ENCODE assay signal across 8 cellular contexts in genomic region chrX:130110379-130111219, GRCh38. TPM values are rescaled to one million over a fixed set of nuclear protein-coding genes. Genes with fewer than 3 reads are reported as not detected.
DNase-seq lines count a peak whose midpoint lies in the region; ATAC-seq and TF ChIP-seq lines count a peak whose summit lies in the region.

Gene ELF4 (minus strand): TSS chrX:130110497. CDS start chrX:130081330, 29,167 bp downstream.

- peak; percentile 84 for DNase-seq in GM03348 (ENCODE audit: low spot score)
- no peak for DNase-seq in H9
- DNase-seq in NCI-H2227 treated with DMSO at 0.1 percent for 48 hours (lab: John Stamatoyannopoulos, UW) = peak; percentile 37
- DNase-seq in activated CD4-positive, alpha-beta memory T cell treated with anti-CD3 and anti-CD28 coated beads, Interleukin-2, amount 10 ng/mL, durations not matched to agents 7 days and 5 days = peak; percentile 57
- DNase-seq in endodermal cell = peak; percentile 68
- peak in 1 of 2 donors; percentile 71 for DNase-seq in tibial artery

- intact Hi-C loops in tibial artery (cut with DNase I; ENCODE audit: low total_unique reads) = loop anchor here (5.0 kb wide), 1 partner anchor 67 kb away; no protein-coding TSS in a partner anchor

- H3K4me1 Mint-ChIP-seq in H9 = peaks cover 3 to 28% of the 10 kb centered on the region in 2 experiments
- H3K4me1 Mint-ChIP-seq in activated CD4-positive, alpha-beta memory T cell treated with anti-CD3 and anti-CD28 coated beads, Interleukin-2, amount 10 ng/mL, durations not matched to agents 7 days and 5 days = peaks cover 45% of the 10 kb centered on the region
- H3K4me1 Mint-ChIP-seq in endodermal cell = peaks cover 7% of the 10 kb centered on the region

- H3K23me2 ChIP-seq in H9 (ENCODE audit: insufficient read length, low read depth, low read length, poor library complexity, severe bottlenecking) = no peaks in the 10 kb centered on the region

- no peak within 1 kb of the TSS for H3K18ac ChIP-seq in H9 (ENCODE audit: insufficient read length, low read depth, low read length)

- H3K4me2 ChIP-seq in H9 (ENCODE audit: insufficient read depth, insufficient read length, low read length) = peak within 1 kb of the TSS; percentile 38

- no peak for TF ChIP-seq CTCF in H9 (conservative IDR thresholded peaks at IDR 0.05)
- TF ChIP-seq CTCF in endodermal cell (conservative IDR thresholded peaks at IDR 0.05) = no peak
- no peak for TF ChIP-seq CTCF in tibial artery (IDR thresholded peaks at IDR 0.05)

- no peaks in the 10 kb centered on the region for H3K79me1 ChIP-seq in H9 (ENCODE audit: insufficient read depth, low read depth, low read length, poor library complexity, severe bottlenecking)

- H3K4me1 ChIP-seq in H9 (ENCODE audit: insufficient read depth, low read length) (no peaks in the 10 kb centered on the region), endodermal cell (ENCODE audit: control insufficient read depth, insufficient read depth, low read length) (no peaks in the 10 kb centered on the region), mucosa of rectum (ENCODE audit: control insufficient read depth in 2 of 2, insufficient read depth in 2 of 2, low read length in 2 of 2) (peaks cover 12 to 20% of the 10 kb centered on the region in 2 donors), tibial artery (peaks cover 0 to 43% (median 18%) of the 10 kb centered on the region in 4 donors)

- H4K8ac ChIP-seq in H9 (replicated peaks; ENCODE audit: insufficient read length, low read depth, low read length) = no peak within 1 kb of the TSS

- CTCF ChIA-PET in activated CD4-positive, alpha-beta memory T cell treated with anti-CD3 and anti-CD28 coated beads, Interleukin-2, amount 10 ng/mL, durations not matched to agents 7 days and 5 days (lab: Charles Lee) = interaction anchor here (0.6 to 1.4 kb wide), 3 partner anchors 27 to 30 kb away, joined by 3 to 7 read pairs (median 4); no protein-coding TSS in a partner anchor

- H2BK15ac ChIP-seq in H9 (ENCODE audit: low read depth, low read length) = no peak within 1 kb of the TSS

- no peak within 1 kb of the TSS for H2BK5ac ChIP-seq in H9 (ENCODE audit: insufficient read length, low read length)

- peak within 1 kb of the TSS; percentile 38 to 82 for H3K4me3 Mint-ChIP-seq in H9
- peak within 1 kb of the TSS; percentile 95 for H3K4me3 Mint-ChIP-seq in activated CD4-positive, alpha-beta memory T cell treated with anti-CD3 and anti-CD28 coated beads, Interleukin-2, amount 10 ng/mL, durations not matched to agents 7 days and 5 days
- H3K4me3 Mint-ChIP-seq in endodermal cell = peak within 1 kb of the TSS; percentile 51

- H3K14ac ChIP-seq in H9 (ENCODE audit: insufficient read depth, low read length) = no peak within 1 kb of the TSS

- H2AK5ac ChIP-seq in H9 (ENCODE audit: insufficient read length, low read length) = no peak within 1 kb of the TSS

- H3K27ac Mint-ChIP-seq in H9 = no peak within 1 kb of the TSS
- H3K27ac Mint-ChIP-seq in activated CD4-positive, alpha-beta memory T cell treated with anti-CD3 and anti-CD28 coated beads, Interleukin-2, amount 10 ng/mL, durations not matched to agents 7 days and 5 days = peak within 1 kb of the TSS; percentile 90
- H3K27ac Mint-ChIP-seq in endodermal cell = no peak within 1 kb of the TSS

- H3K79me2 ChIP-seq in H9 (ENCODE audit: insufficient read depth, low read length) = no peaks in the 10 kb centered on the region

- H3K4ac ChIP-seq in H9 (ENCODE audit: low read depth, low read length) = no peak within 1 kb of the TSS

- peaks cover 76% of the 10 kb centered on the region for H3K27me3 Mint-ChIP-seq in H9 (ENCODE audit: low read depth)
- H3K27me3 Mint-ChIP-seq in activated CD4-positive, alpha-beta memory T cell treated with anti-CD3 and anti-CD28 coated beads, Interleukin-2, amount 10 ng/mL, durations not matched to agents 7 days and 5 days = no peaks in the 10 kb centered on the region
- H3K27me3 Mint-ChIP-seq in endodermal cell (ENCODE audit: insufficient read depth) = peaks cover 73% of the 10 kb centered on the region

- H3K4me3 ChIP-seq in endodermal cell (ENCODE audit: low read length) (no peak within 1 kb of the TSS), mucosa of rectum (ENCODE audit: low read length in 2 of 2) (peak within 1 kb of the TSS; percentile 76 to 78), tibial artery (peak within 1 kb of the TSS; percentile 84 to 90)

- H3K36me3 Mint-ChIP-seq in H9 (ENCODE audit: insufficient read depth in 1 of 3, low read depth in 3 of 3) = peaks cover 0 to 2% (median 0%) of the 10 kb centered on the region in 3 experiments; a peak in 1 of 7 replicates
- peaks cover 17% of the 10 kb centered on the region for H3K36me3 Mint-ChIP-seq in activated CD4-positive, alpha-beta memory T cell treated with anti-CD3 and anti-CD28 coated beads, Interleukin-2, amount 10 ng/mL, durations not matched to agents 7 days and 5 days (ENCODE audit: low read depth)
- no peaks in the 10 kb centered on the region for H3K36me3 Mint-ChIP-seq in endodermal cell (ENCODE audit: low read depth)

- H3K23ac ChIP-seq in H9 (ENCODE audit: insufficient read length, low read depth, low read length) = no peak within 1 kb of the TSS

- POLR2A ChIA-PET in activated CD4-positive, alpha-beta memory T cell treated with anti-CD3 and anti-CD28 coated beads, Interleukin-2, amount 10 ng/mL, durations not matched to agents 7 days and 5 days (lab: Charles Lee) = interaction anchor here (0.8 to 5.4 kb wide), 8 partner anchors 9 to 61 kb away, joined by 3 to 59 read pairs (median 8); partner anchors contain the start of gene RAB33A

- H2BK20ac ChIP-seq in H9 (ENCODE audit: low read depth, low read length, poor library complexity, severe bottlenecking) = no peak within 1 kb of the TSS

- no CpG with 5 or more reads among the region's 123 CpGs for WGBS in H9 (ENCODE audit: extremely low coverage, insufficient read length, low lambda C conversion rate)
- WGBS in endodermal cell (ENCODE audit: insufficient coverage in 1 of 2, insufficient read length in 1 of 2), 2 experiments = 0 to 1% methylated on average over 2 to 37 of the region's 123 CpGs

- no peak within 1 kb of the TSS for H4K91ac ChIP-seq in H9 (ENCODE audit: insufficient read length, low read depth, low read length)

- H3K9ac ChIP-seq in H9 (ENCODE audit: extremely low read depth, insufficient read length, low read length) = no peak within 1 kb of the TSS
- H3K9ac ChIP-seq in endodermal cell (ENCODE audit: extremely low read depth, low read length, poor library complexity, severe bottlenecking) = no peak within 1 kb of the TSS
- H3K9ac ChIP-seq in mucosa of rectum (ENCODE audit: low read depth in 1 of 2, low read length in 2 of 2) = peak within 1 kb of the TSS; percentile 74 to 83

- no peak within 1 kb of the TSS for H3K56ac ChIP-seq in H9 (ENCODE audit: insufficient read length, low read depth, low read length)

- H2BK120ac ChIP-seq in H9 (ENCODE audit: low read depth, low read length, poor library complexity, severe bottlenecking) = no peak within 1 kb of the TSS

- H4K20me1 ChIP-seq in H9 (ENCODE audit: control insufficient read depth, insufficient read depth, insufficient read length) = no peaks in the 10 kb centered on the region

- H4K5ac ChIP-seq in H9 (ENCODE audit: insufficient read length, low read depth, low read length) = no peak within 1 kb of the TSS

- H3K9me3 Mint-ChIP-seq in H9 = peaks cover 0 to 64% of the 10 kb centered on the region in 2 experiments; a peak in 3 of 5 replicates
- no peaks in the 10 kb centered on the region for H3K9me3 Mint-ChIP-seq in activated CD4-positive, alpha-beta memory T cell treated with anti-CD3 and anti-CD28 coated beads, Interleukin-2, amount 10 ng/mL, durations not matched to agents 7 days and 5 days
- peaks cover 45% of the 10 kb centered on the region for H3K9me3 Mint-ChIP-seq in endodermal cell

- H3K9me3 ChIP-seq in H9 (ENCODE audit: control insufficient read depth, low read depth, low read length) = peaks cover 20% of the 10 kb centered on the region
- no peaks in the 10 kb centered on the region for H3K9me3 ChIP-seq in endodermal cell (ENCODE audit: control insufficient read depth, low read length)
- H3K9me3 ChIP-seq in mucosa of rectum (ENCODE audit: control insufficient read depth in 2 of 2, low read length in 2 of 2) = no peaks in the 10 kb centered on the region
- no peaks in the 10 kb centered on the region for H3K9me3 ChIP-seq in tibial artery

- no peak within 1 kb of the TSS for H2AFZ ChIP-seq in H9 (ENCODE audit: low read length)

- H2BK12ac ChIP-seq in H9 (ENCODE audit: insufficient read length, low read depth, low read length) = no peak within 1 kb of the TSS

- peaks cover 21% of the 10 kb centered on the region; the same call in 1 of the 2 replicates for H3K27me3 ChIP-seq in H9 (ENCODE audit: insufficient read depth, low read length)
- peaks cover 30% of the 10 kb centered on the region for H3K27me3 ChIP-seq in endodermal cell (ENCODE audit: control insufficient read depth, insufficient read depth, low read length, poor library complexity, severe bottlenecking)
- H3K27me3 ChIP-seq in mucosa of rectum (ENCODE audit: control insufficient read depth in 2 of 2, insufficient read depth in 2 of 2, low read length in 2 of 2) = no peaks in the 10 kb centered on the region
- H3K27me3 ChIP-seq in tibial artery = no peaks in the 10 kb centered on the region

- H3K36me3 ChIP-seq in endodermal cell (ENCODE audit: control insufficient read depth, insufficient read depth, low read length) (no peaks in the 10 kb centered on the region), mucosa of rectum (ENCODE audit: control insufficient read depth in 2 of 2, insufficient read depth in 2 of 2, low read length in 2 of 2) (no peaks in the 10 kb centered on the region), tibial artery (no peaks in the 10 kb centered on the region)

- H3K27ac ChIP-seq in H9 (ENCODE audit: insufficient read length, low read depth, low read length) = no peak within 1 kb of the TSS
- H3K27ac ChIP-seq in endodermal cell (ENCODE audit: low read depth, low read length) = no peak within 1 kb of the TSS
- H3K27ac ChIP-seq in mucosa of rectum (ENCODE audit: low read depth in 2 of 2, low read length in 2 of 2) = peak within 1 kb of the TSS; percentile 89 to 95
- peak within 1 kb of the TSS; percentile 96 to 98 for H3K27ac ChIP-seq in tibial artery

- ATAC-seq in GM18519 (IDR thresholded peaks at IDR 0.05; ENCODE audit: low FRiP score, unreplicated experiment) = no peak

- no peak within 1 kb of the TSS for H3T11ph ChIP-seq in H9 (ENCODE audit: low read length)

RNA-seq across cellular contexts. Expression of gene ELF4, which starts in this region (rescaled TPM):
- total RNA-seq in H9 (2021) (0.59 and 0.81 TPM in 2 replicates), endodermal cell (1 to 10 TPM; 2.8 to 3.8 TPM)
- total RNA-seq in activated CD4-positive, alpha-beta memory T cell treated with anti-CD3 and anti-CD28 coated beads, Interleukin-2, amount 10 ng/mL, durations not matched to agents 7 days and 5 days = 10 to 100 TPM; 48.0 to 48.7 TPM
- polyA plus RNA-seq in endodermal cell (2013, experiment 1 of 2) = 1.9 TPM
- 1.9 TPM for polyA plus RNA-seq in endodermal cell (2013, experiment 2 of 2)

Comparison
In these comparisons a context has a peak if more than half of its experiments do, and no peak if none do; other contexts are left out.
1. RNA of gene ELF4 (total RNA-seq): 48.0 to 48.7 TPM in activated CD4-positive, alpha-beta memory T cell treated with anti-CD3 and anti-CD28 coated beads, Interleukin-2, amount 10 ng/mL, durations not matched to agents 7 days and 5 days; 2.8 to 3.8 TPM in endodermal cell and 0.59 to 0.81 TPM in H9; every median in the first group is over 10 times any median in the second.
2. H3K27ac ChIP-seq: peak in mucosa of rectum (2 of 2) and tibial artery (2 of 2); none in H9 (single experiment) and endodermal cell (single experiment).
3. H3K9ac ChIP-seq: peak in mucosa of rectum (2 of 2); none in H9 (single experiment) and endodermal cell (single experiment).
4. Peak in every context shown above with its lines, with median percentiles within 50 percentile points of each other: H3K4me3 Mint-ChIP-seq.